21 cellular contexts compared by ENCODE assay signal in genomic region chr16:18931756-18932155, GRCh38. TPM values are rescaled to one million over a fixed set of nuclear protein-coding genes. Genes with fewer than 3 reads are reported as not detected.
DNase-seq lines count a peak whose midpoint lies in the region; ATAC-seq lines count a peak whose summit lies in the region.
"Had no signal": no experiment of that assay in that cellular context is flagged by ENCODE, and none has a peak within 500 bp of the region (broad histone marks: within the 10 kb centered on the region; RNA-seq: fewer than 3 reads in every experiment).

No MANE protein-coding gene starts in this region.

- H3K9me3 ChIP-seq in mesenchymal stem cell (ENCODE audit: control insufficient read depth, low read length) (no peaks in the 10 kb centered on the region), aorta (ENCODE audit: control insufficient read depth, low read length) (no peaks in the 10 kb centered on the region), MG63 (no peaks in the 10 kb centered on the region)
- H3K9me3 ChIP-seq: sigmoid colon had no signal

- H2AK5ac ChIP-seq in mesenchymal stem cell (ENCODE audit: low read length, severe bottlenecking), result no peak overlapping the region

- H3K4me3 ChIP-seq in mesenchymal stem cell (ENCODE audit: insufficient read depth in 1 of 2, low read depth in 1 of 2, low read length in 2 of 2) (no peak overlapping the region), aorta (ENCODE audit: low read length in 2 of 2) (no peak overlapping the region), MG63 (no peak overlapping the region)
- H3K4me3 ChIP-seq: dorsolateral prefrontal cortex, sigmoid colon had no signal

- H3K27ac ChIP-seq in mesenchymal stem cell (ENCODE audit: low read length, poor library complexity, severe bottlenecking) (no peak overlapping the region), aorta (ENCODE audit: low read depth in 1 of 2, low read length in 2 of 2) (peak overlapping the region; percentile 83 to 94)
- H3K27ac ChIP-seq: 22Rv1, C4-2B had no signal

- H3K4me3 Mint-ChIP-seq in activated T-cell treated with anti-CD3 and anti-CD28 coated beads, Interleukin-2, amount 50 U/mL, for 4 hours, result no peak overlapping the region
- H3K4me3 Mint-ChIP-seq: activated naive CD4-positive, alpha-beta T cell treated with anti-CD3 and anti-CD28 coated beads, Interleukin-2, amount 10 ng/mL, durations not matched to agents 7 days and 5 days; mesothelial cell of epicardium had no signal

- WGBS in mesenchymal stem cell, result 72% methylated on average over 5 of the region's 5 CpGs
- WGBS in aorta, 2 donors, result 62% methylated on average over 5 of the region's 5 CpGs

- no peaks in the 10 kb centered on the region for H3K79me1 ChIP-seq in mesenchymal stem cell (replicated peaks; ENCODE audit: low read length, poor library complexity, severe bottlenecking)

- H3K23ac ChIP-seq in mesenchymal stem cell (ENCODE audit: low read length in 2 of 2), result peak overlapping the region in 1 of 2 experiments; percentile 83

- H4K91ac ChIP-seq in mesenchymal stem cell (ENCODE audit: low read length), result no peak overlapping the region

- H2BK15ac ChIP-seq in mesenchymal stem cell (ENCODE audit: low read depth, poor library complexity, severe bottlenecking), result no peak overlapping the region

- H3K4me2 ChIP-seq in mesenchymal stem cell (ENCODE audit: low read length, poor library complexity, severe bottlenecking), result no peak overlapping the region

- peak overlapping the region in 1 of 2 experiments; percentile 34 for H3K18ac ChIP-seq in mesenchymal stem cell (ENCODE audit: low read depth in 1 of 2, low read length in 2 of 2)

- H3K27me3 Mint-ChIP-seq in activated T-cell treated with anti-CD3 and anti-CD28 coated beads, Interleukin-2, amount 50 U/mL, for 4 hours (ENCODE audit: low read depth), result no peaks in the 10 kb centered on the region

- no peak overlapping the region for H4K8ac ChIP-seq in mesenchymal stem cell (ENCODE audit: low read length)

- H3K36me3 Mint-ChIP-seq in activated T-cell treated with anti-CD3 and anti-CD28 coated beads, Interleukin-2, amount 50 U/mL, for 4 hours (ENCODE audit: insufficient read depth), result no peaks in the 10 kb centered on the region
- H3K36me3 Mint-ChIP-seq: activated naive CD4-positive, alpha-beta T cell treated with anti-CD3 and anti-CD28 coated beads, Interleukin-2, amount 10 ng/mL, durations not matched to agents 7 days and 5 days; mesothelial cell of epicardium had no signal

- H3K4ac ChIP-seq in mesenchymal stem cell (ENCODE audit: low read depth in 1 of 2, low read length in 2 of 2), result no peak overlapping the region

- no peak overlapping the region for H3K14ac ChIP-seq in mesenchymal stem cell (ENCODE audit: low read length in 2 of 2)

- H3K9ac ChIP-seq in mesenchymal stem cell (ENCODE audit: low read length), result peak overlapping the region; percentile 73

- H3K36me3 ChIP-seq in mesenchymal stem cell (ENCODE audit: control insufficient read depth in 1 of 2, insufficient read depth in 2 of 2, low read depth in 1 of 2, low read length in 2 of 2) (no peaks in the 10 kb centered on the region), aorta (ENCODE audit: control insufficient read depth in 1 of 2, insufficient read depth in 2 of 2, low read length in 1 of 2) (no peaks in the 10 kb centered on the region), MG63 (no peaks in the 10 kb centered on the region)
- H3K36me3 ChIP-seq: sigmoid colon had no signal

- no peak overlapping the region for H2BK12ac ChIP-seq in mesenchymal stem cell (ENCODE audit: low read length in 2 of 2)

- H3K4me1 ChIP-seq in mesenchymal stem cell (ENCODE audit: control insufficient read depth, insufficient read depth, low read depth, low read length), result peaks cover 10% of the 10 kb centered on the region
- H3K4me1 ChIP-seq in aorta (ENCODE audit: control insufficient read depth in 1 of 2, insufficient read depth in 2 of 2, low read length in 2 of 2), result peaks cover 0 to 4% of the 10 kb centered on the region in 2 donors

- H3K4me1 Mint-ChIP-seq in activated T-cell treated with anti-CD3 and anti-CD28 coated beads, Interleukin-2, amount 50 U/mL, for 4 hours (ENCODE audit: low read depth), result peaks cover 7% of the 10 kb centered on the region

- ATAC-seq in aorta (ENCODE audit: low FRiP score), result no peak
- no peak for ATAC-seq in activated T-cell treated with anti-CD3 and anti-CD28 coated beads, Interleukin-2, amount 50 U/mL, for 4 hours
- no peak for ATAC-seq in stimulated activated naive CD8-positive, alpha-beta T cell treated with anti-CD3 and anti-CD28 coated beads, Interleukin-15, Interleukin-2, amounts not matched to agents 100 U/mL and 50 U/mL, for 24 hours
- ATAC-seq: esophagus mucosa had no signal

- peaks cover 0 to 1% of the 10 kb centered on the region in 2 experiments for H3K27me3 ChIP-seq in mesenchymal stem cell (ENCODE audit: control insufficient read depth in 1 of 2, insufficient read depth in 1 of 2, low read length in 2 of 2)
- no peaks in the 10 kb centered on the region for H3K27me3 ChIP-seq in aorta (ENCODE audit: control insufficient read depth in 1 of 2, insufficient read depth in 2 of 2, low read length in 1 of 2)
- H3K27me3 ChIP-seq in MG63, result no peaks in the 10 kb centered on the region
- H3K27me3 ChIP-seq: dorsolateral prefrontal cortex, sigmoid colon had no signal

- DNase-seq in DMS 273 (lab: John Stamatoyannopoulos, UW; ENCODE audit: unreplicated experiment) (peak; percentile 13), DMS 273 treated with DMSO at 0.1 percent for 48 hours (lab: John Stamatoyannopoulos, UW) (no peak), cerebellar cortex (ENCODE audit: low spot score) (peak; percentile 75), mesenchymal stem cell (no peak), aorta (peak in 1 of 2 donors; percentile 19), MG63 (no peak)
- DNase-seq in activated T-cell treated with anti-CD3 and anti-CD28 coated beads, Interleukin-2, amount 50 U/mL, for 4 hours, result no peak
- no peak for DNase-seq in stimulated activated naive CD8-positive, alpha-beta T cell treated with anti-CD3 and anti-CD28 coated beads, Interleukin-15, Interleukin-2, amounts not matched to agents 100 U/mL and 50 U/mL, for 24 hours
- DNase-seq: activated CD4-positive, alpha-beta T cell treated with anti-CD3 and anti-CD28 coated beads for 48 hours; activated naive CD4-positive, alpha-beta T cell treated with anti-CD3 and anti-CD28 coated beads, Interleukin-2, amount 10 ng/mL, durations not matched to agents 7 days and 5 days; DMS79 treated with DMSO at 0.1 percent for 48 hours; NCI-H1930; NCI-H510A treated with DMSO at 0.1 percent for 48 hours; sigmoid colon; stimulated activated CD4-positive, alpha-beta T cell treated with anti-CD3 and anti-CD28 coated beads, Interleukin-4, amount 100 ng/mL, for 24 hours; stimulated activated CD8-positive, alpha-beta memory T cell treated with anti-CD3 and anti-CD28 coated beads, Interleukin-4, amount 100 ng/mL, for 48 hours had no signal

- H2BK5ac ChIP-seq in mesenchymal stem cell (ENCODE audit: low read depth, low read length, poor library complexity, severe bottlenecking), result no peak overlapping the region

- intact Hi-C loops in aorta (cut with DNase I), result no loop called here

- H3K9me3 Mint-ChIP-seq in activated T-cell treated with anti-CD3 and anti-CD28 coated beads, Interleukin-2, amount 50 U/mL, for 4 hours, result no peaks in the 10 kb centered on the region
- H3K9me3 Mint-ChIP-seq: activated naive CD4-positive, alpha-beta T cell treated with anti-CD3 and anti-CD28 coated beads, Interleukin-2, amount 10 ng/mL, durations not matched to agents 7 days and 5 days; mesothelial cell of epicardium had no signal

- H2BK120ac ChIP-seq in mesenchymal stem cell (ENCODE audit: low read depth, low read length), result no peak overlapping the region

- no peak overlapping the region for H2AFZ ChIP-seq in mesenchymal stem cell (ENCODE audit: low read depth, low read length)

RNA-seq across cellular contexts. Expression of gene SMG1, which starts 5.5 kb away (rescaled TPM):
- polyA plus RNA-seq in mesenchymal stem cell (2013, experiment 1 of 2), result 9.0 TPM
- polyA plus RNA-seq in mesenchymal stem cell (2013, experiment 2 of 2), result 8.4 TPM
- total RNA-seq in aorta, result 100 to 1,000 TPM in 1 of 2 donors, 10 to 100 TPM in 1; 98.6 to 123 TPM
- 10 to 100 TPM in 1 of 2 donors, 1 to 10 TPM in 1; 4.6 to 16.0 TPM for polyA plus RNA-seq in aorta
- 10 to 100 TPM; 83.7 to 94.7 (median 87.3) TPM for total RNA-seq in activated T-cell treated with anti-CD3 and anti-CD28 coated beads, Interleukin-2, amount 50 U/mL, for 4 hours
- total RNA-seq in MG63 (2014; rRNA removed; shearing (Covaris generic); ENCODE audit: low replicate concordance), result 15.3 and 22.3 TPM in 2 replicates

RNA-seq across cellular contexts. Expression of gene TMC7, which starts 52.0 kb away (rescaled TPM):
- polyA plus RNA-seq in mesenchymal stem cell (2013, experiment 1 of 2), result 1.5 TPM
- polyA plus RNA-seq in mesenchymal stem cell (2013, experiment 2 of 2), result 1.3 TPM
- 1 to 10 TPM; 1.4 to 4.2 TPM for total RNA-seq in aorta
- polyA plus RNA-seq in aorta, result under 1 TPM; 0.25 to 0.54 TPM
- total RNA-seq in activated T-cell treated with anti-CD3 and anti-CD28 coated beads, Interleukin-2, amount 50 U/mL, for 4 hours, result not detected
- 6.2 and 6.9 TPM in 2 replicates for total RNA-seq in MG63 (2014; rRNA removed; shearing (Covaris generic); ENCODE audit: low replicate concordance)

Comparison
In these comparisons a context has a peak if more than half of its experiments do, and no peak if none do; other contexts are left out.
1. DNase-seq: peak in DMS 273 (single experiment) and cerebellar cortex (single experiment); none in DMS 273 treated with DMSO at 0.1 percent for 48 hours (single experiment), mesenchymal stem cell (single experiment), activated T-cell treated with anti-CD3 and anti-CD28 coated beads, Interleukin-2, amount 50 U/mL, for 4 hours (single experiment), stimulated activated naive CD8-positive, alpha-beta T cell treated with anti-CD3 and anti-CD28 coated beads, Interleukin-15, Interleukin-2, amounts not matched to agents 100 U/mL and 50 U/mL, for 24 hours (single experiment) and MG63 (single experiment).